1 cellular context compared by ENCODE assay signal in genomic region chr19:46076951-46077814, GRCh38.
TF ChIP-seq lines count a peak whose summit lies in the region.

No MANE protein-coding gene starts in this region.

TF ChIP-seq in K562, 482 proteins besides CTCF, POLR2A, EP300 and RAD21 (continues in another document):
- TF ChIP-seq CTCFL (IDR thresholded peaks at IDR 0.05; ENCODE audit: borderline replicate concordance, insufficient read depth, low read depth, low read length, poor library complexity, severe bottlenecking) (peak; percentile 90), NRF1 (conservative IDR thresholded peaks at IDR 0.05 in 1 of 2, IDR thresholded peaks at IDR 0.05 in 1 of 2) (peak; percentile 75 to 79), TCF3 (CRISPR knock-in tag; IDR thresholded peaks at IDR 0.05) (no peak), MXI1 (IDR thresholded peaks at IDR 0.05; ENCODE audit: low read depth, low read length) (0 out of 2 replicates have a peak, but pooled peaks have one; percentile 25), KHSRP (IDR thresholded peaks at IDR 0.05) (no peak), KAT2B (IDR thresholded peaks at IDR 0.05; ENCODE audit: low read depth, low read length) (no peak), ARID3A (IDR thresholded peaks at IDR 0.05; ENCODE audit: borderline replicate concordance, low read depth, low read length) (0 out of 2 replicates have a peak, but pooled peaks have one; percentile 51), ZNF41 (CRISPR knock-in tag; conservative IDR thresholded peaks at IDR 0.05) (no peak), TSC22D4 (tag; IDR thresholded peaks at IDR 0.05) (no peak), ZMIZ1 (IDR thresholded peaks at IDR 0.05; ENCODE audit: low read depth in 2 of 2, low read length in 2 of 2) (0 out of 4 replicates have a peak, but pooled peaks of 1 of the 2 experiments have one; percentile 37), ETV5 (CRISPR knock-in tag; IDR thresholded peaks at IDR 0.05; ENCODE audit: low read depth) (peak; percentile 26; the same call in 1 of the 2 replicates), SOX6 (IDR thresholded peaks at IDR 0.05) (peak; percentile 31; the same call in 1 of the 2 replicates), BMI1 (IDR thresholded peaks at IDR 0.05; ENCODE audit: low read length) (no peak), SIX5 (IDR thresholded peaks at IDR 0.05; ENCODE audit: borderline replicate concordance in 1 of 2, insufficient read depth in 1 of 2, low read depth in 1 of 2, low read length in 2 of 2) (no peak), ZFP36 (IDR thresholded peaks at IDR 0.05; ENCODE audit: low read depth, low read length, partially characterized antibody) (peak; percentile 22), E2F3 (CRISPR knock-in tag; IDR thresholded peaks at IDR 0.05) (no peak), DMBX1 (CRISPR knock-in tag; IDR thresholded peaks at IDR 0.05; ENCODE audit: borderline replicate concordance) (no peak), CEBPB (tag; IDR thresholded peaks at IDR 0.05) (no peak), WHSC1 (IDR thresholded peaks at IDR 0.05; ENCODE audit: low read length) (no peak), ZBTB43 (CRISPR knock-in tag; IDR thresholded peaks at IDR 0.05) (no peak), ATF3 (IDR thresholded peaks at IDR 0.05) (no peak), ATF3 (CRISPR knock-in tag; conservative IDR thresholded peaks at IDR 0.05) (no peak), FOXJ2 (tag; IDR thresholded peaks at IDR 0.05) (no peak), PRDM10 (IDR thresholded peaks at IDR 0.05; ENCODE audit: partially characterized antibody) (peak; percentile 93), NFE2L1 (tag; IDR thresholded peaks at IDR 0.05; ENCODE audit: borderline replicate concordance, low read depth) (no peak), RBBP5 (IDR thresholded peaks at IDR 0.05; ENCODE audit: borderline replicate concordance, insufficient read depth, low read length, poor library complexity, severe bottlenecking) (no peak), BHLHE40 (IDR thresholded peaks at IDR 0.05; ENCODE audit: low read length) (no peak), ZFP30 (CRISPR knock-in tag; IDR thresholded peaks at IDR 0.05; ENCODE audit: borderline replicate concordance) (no peak), ZNF449 (CRISPR knock-in tag; IDR thresholded peaks at IDR 0.05) (no peak), ATF6 (CRISPR knock-in tag; IDR thresholded peaks at IDR 0.05) (no peak), TAF7 (tag; IDR thresholded peaks at IDR 0.05) (no peak), NR2C2 (CRISPR knock-in tag; IDR thresholded peaks at IDR 0.05) (no peak), NR2C2 (tag; IDR thresholded peaks at IDR 0.05) (no peak), SNIP1 (IDR thresholded peaks at IDR 0.05; ENCODE audit: low read depth) (no peak), STAG1 (CRISPR knock-in tag; IDR thresholded peaks at IDR 0.05; ENCODE audit: borderline replicate concordance) (peak; percentile 84; the same call in 1 of the 2 replicates), HEY1 (CRISPR knock-in tag; IDR thresholded peaks at IDR 0.05; ENCODE audit: borderline replicate concordance) (no peak), ZNF280B (CRISPR knock-in tag; IDR thresholded peaks at IDR 0.05) (no peak), MLLT1 (IDR thresholded peaks at IDR 0.05) (0 out of 4 replicates have a peak, but pooled peaks of 1 of the 2 experiments have one; percentile 34), GABPB1 (CRISPR knock-in tag; IDR thresholded peaks at IDR 0.05) (peak; percentile 41; the same call in 1 of the 2 replicates), ZNF184 (CRISPR knock-in tag; IDR thresholded peaks at IDR 0.05) (no peak)
